1 cellular context compared by ENCODE assay signal in the genomic region with DNA sequence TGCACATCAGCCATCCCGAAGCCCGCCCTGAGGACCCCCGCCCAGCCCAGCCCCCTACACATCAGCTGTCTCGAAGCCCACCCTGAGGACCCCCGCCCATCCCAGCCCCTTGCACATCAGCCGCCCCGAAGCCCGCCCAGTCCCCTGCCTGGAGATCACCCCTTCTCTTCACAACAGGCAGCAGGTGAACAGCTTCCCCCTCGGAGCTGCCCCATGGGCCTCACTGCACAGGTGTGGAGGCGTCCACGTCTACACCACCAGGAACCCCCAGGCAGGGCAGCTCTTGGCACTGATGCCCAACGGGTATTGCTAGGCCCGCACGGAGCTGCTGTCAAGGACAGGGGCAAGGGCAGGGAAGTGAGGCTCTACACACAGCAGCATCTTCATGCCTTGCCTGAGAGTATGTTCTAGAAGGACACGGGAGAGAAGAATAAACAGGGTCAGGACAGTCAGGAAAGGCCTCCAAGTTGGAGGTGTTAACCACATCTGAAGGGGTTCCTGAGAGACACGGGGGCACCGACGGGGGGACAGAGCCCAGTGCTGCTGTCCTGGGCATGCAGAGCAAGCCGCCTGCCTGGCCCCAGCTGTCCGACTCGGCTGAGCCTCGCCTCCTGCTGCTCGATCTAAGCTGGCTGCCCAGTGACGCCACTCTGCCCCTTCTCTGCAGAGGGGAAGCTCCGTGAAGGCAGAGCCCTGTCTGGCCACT.
TF ChIP-seq lines count a peak whose summit lies in the region.

No MANE protein-coding gene starts in this region.

TF ChIP-seq in A549, 52 proteins besides CTCF, POLR2A, EP300 and RAD21 (continued from another document):
- TF ChIP-seq ESRRA (IDR thresholded peaks at IDR 0.05; ENCODE audit: borderline replicate concordance, low read length) (no peak), MAFK (IDR thresholded peaks at IDR 0.05; ENCODE audit: partially characterized antibody) (no peak)
TF ChIP-seq in A549: peak in this region for 0.
